In the genomic region with DNA sequence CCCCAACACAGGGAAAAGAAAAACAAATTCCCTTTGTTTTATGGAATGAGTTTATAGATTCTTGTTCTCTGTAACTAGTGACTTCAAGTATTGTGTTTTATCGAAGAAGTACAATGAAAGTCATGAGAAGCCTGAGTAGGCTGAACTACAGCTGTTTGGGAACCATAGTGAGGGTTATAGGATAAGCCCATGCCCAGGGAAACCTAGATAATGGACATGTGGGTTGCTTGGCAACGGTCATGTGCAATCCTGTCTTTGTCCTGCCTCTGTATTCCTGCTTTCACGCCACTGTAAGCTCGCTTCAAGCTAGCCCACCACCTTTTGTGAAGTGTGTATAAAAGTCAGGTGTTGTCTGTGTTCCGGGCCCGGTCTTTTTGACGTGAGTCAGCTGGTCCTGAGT, we compare ENCODE assay signal across 8 cellular contexts.
DNase-seq lines count a peak whose midpoint lies in the region; ATAC-seq and TF ChIP-seq lines count a peak whose summit lies in the region.
"Not testable (repeated sequence)": the region's sequence is repeated elsewhere in the genome, so short reads cannot be mapped to it uniquely, and the experiment has no call there.

No MANE protein-coding gene starts in this region.

- H3K27ac ChIP-seq in CD4-positive, CD25-positive, alpha-beta regulatory T cell (ENCODE audit: insufficient read depth, low read length, poor library complexity, severe bottlenecking): peak overlapping the region; percentile 23
- H3K27ac ChIP-seq in HUES48 (ENCODE audit: low read depth, low read length) (peak overlapping the region; percentile 80), testis (peak overlapping the region; percentile 42 to 80)
- H3K27ac ChIP-seq in WERI-Rb-1: not testable (repeated sequence)

- not testable (repeated sequence) for H3K27me3 Mint-ChIP-seq in CD4-positive, CD25-positive, alpha-beta regulatory T cell; MCF 10A (ENCODE audit: insufficient read depth, unreplicated experiment); osteocyte (ENCODE audit: unreplicated experiment)

- not testable (repeated sequence) for H3K27me3 ChIP-seq in CD4-positive, CD25-positive, alpha-beta regulatory T cell (ENCODE audit: control insufficient read depth, insufficient read depth, low read length); HUES48 (ENCODE audit: control insufficient read depth, insufficient read depth, low read length); WERI-Rb-1 (ENCODE audit: insufficient read depth, low read depth, severe bottlenecking); testis

- H3K27ac Mint-ChIP-seq in CD4-positive, CD25-positive, alpha-beta regulatory T cell; MCF 10A (ENCODE audit: low read depth, unreplicated experiment); osteocyte (ENCODE audit: unreplicated experiment): not testable (repeated sequence)

- POLR2A ChIA-PET in MCF 10A (lab: Yijun Ruan, JAX): interaction anchor here (2.0 kb wide), 1 partner anchor 9 kb away, joined by 21 read pairs; no protein-coding TSS in a partner anchor

- not testable (repeated sequence) for TF ChIP-seq POLR2A in testis (IDR thresholded peaks at IDR 0.05)

- not testable (repeated sequence) for H3K36me3 Mint-ChIP-seq in CD4-positive, CD25-positive, alpha-beta regulatory T cell; MCF 10A (ENCODE audit: insufficient read depth, unreplicated experiment); osteocyte (ENCODE audit: unreplicated experiment)

- not testable (repeated sequence) for H3K36me3 ChIP-seq in CD4-positive, CD25-positive, alpha-beta regulatory T cell (ENCODE audit: control insufficient read depth, insufficient read depth, low read length); HUES48 (ENCODE audit: control insufficient read depth, insufficient read depth, low read length); WERI-Rb-1; testis (ENCODE audit: low read depth, missing control alignments)

- intact Hi-C loops in MCF 10A (cut with micrococcal nuclease); testis (cut with DNase I; ENCODE audit: low total_unique reads): not testable (repeated sequence)

- H3K4me3 ChIP-seq in CD4-positive, CD25-positive, alpha-beta regulatory T cell (ENCODE audit: low read depth, low read length): peak overlapping the region; percentile 26
- H3K4me3 ChIP-seq in HUES48 (ENCODE audit: low read depth, low read length): peak overlapping the region; percentile 62
- peak overlapping the region; percentile 51 for H3K4me3 ChIP-seq in WERI-Rb-1 (ENCODE audit: low read depth, low read length)
- H3K4me3 ChIP-seq in fibroblast of the aortic adventitia (ENCODE audit: low read depth, low read length): peak overlapping the region; percentile 51
- H3K4me3 ChIP-seq in testis: not testable (repeated sequence)

- BruUV-seq in MCF 10A (replicated peaks; lab: Mats Ljungman, UMichigan): TSS peak; percentile 61

- H3K9me3 Mint-ChIP-seq in CD4-positive, CD25-positive, alpha-beta regulatory T cell; MCF 10A (ENCODE audit: unreplicated experiment); osteocyte (ENCODE audit: unreplicated experiment): not testable (repeated sequence)

- CTCF ChIA-PET in MCF 10A (lab: Yijun Ruan, JAX): not testable (repeated sequence)

- peak overlapping the region; percentile 55; the same call in 1 of the 2 replicates for H3K9ac ChIP-seq in HUES48 (ENCODE audit: low read depth, low read length)

- H3K9me3 ChIP-seq in CD4-positive, CD25-positive, alpha-beta regulatory T cell (ENCODE audit: control insufficient read depth in 2 of 2, low read length in 2 of 2); HUES48 (ENCODE audit: control insufficient read depth, insufficient read depth, low read length); WERI-Rb-1 (ENCODE audit: severe bottlenecking); testis: not testable (repeated sequence)

- 8 to 11% methylated on average over 3 to 7 of the region's 7 CpGs for WGBS in testis, 2 donors

- not testable (repeated sequence) for H3K4me1 Mint-ChIP-seq in CD4-positive, CD25-positive, alpha-beta regulatory T cell; MCF 10A (ENCODE audit: insufficient read depth, unreplicated experiment); osteocyte (ENCODE audit: unreplicated experiment)

- not testable (repeated sequence) for DNase-seq in CD4-positive, CD25-positive, alpha-beta regulatory T cell; MCF 10A (ENCODE audit: unreplicated experiment)
- peak; percentile 62 for DNase-seq in WERI-Rb-1
- peak; percentile 46 for DNase-seq in fibroblast of the aortic adventitia (ENCODE audit: low read depth)
- peak; percentile 70 for DNase-seq in left kidney (ENCODE audit: low read depth, low spot score)
- peak; percentile 83 for DNase-seq in osteocyte (ENCODE audit: extremely low spot score, unreplicated experiment)
- peak; percentile 28 for DNase-seq in testis

- not testable (repeated sequence) for H3K4me3 Mint-ChIP-seq in CD4-positive, CD25-positive, alpha-beta regulatory T cell; MCF 10A (ENCODE audit: unreplicated experiment); osteocyte (ENCODE audit: unreplicated experiment)

- not testable (repeated sequence) for TF ChIP-seq CTCF in WERI-Rb-1 (IDR thresholded peaks at IDR 0.05; ENCODE audit: low read depth, low read length); MCF 10A (IDR thresholded peaks at IDR 0.05; ENCODE audit: unreplicated experiment); fibroblast of the aortic adventitia (IDR thresholded peaks at IDR 0.05; ENCODE audit: insufficient read depth, low read length); osteocyte (IDR thresholded peaks at IDR 0.05); testis (IDR thresholded peaks at IDR 0.05)

- ATAC-seq in CD4-positive, CD25-positive, alpha-beta regulatory T cell (ENCODE audit: low read depth in 2 of 2): not testable (repeated sequence)

- not testable (repeated sequence) for H3K4me1 ChIP-seq in CD4-positive, CD25-positive, alpha-beta regulatory T cell (ENCODE audit: control insufficient read depth, insufficient read depth, low read length, poor library complexity, severe bottlenecking); HUES48 (ENCODE audit: control insufficient read depth, insufficient read depth, low read length); testis
